8 cellular contexts compared by ENCODE assay signal in genomic region chr1:89821322-89822108, GRCh38. TPM values are rescaled to one million over a fixed set of nuclear protein-coding genes. Genes with fewer than 3 reads are reported as not detected.
DNase-seq lines count a peak whose midpoint lies in the region; ATAC-seq and TF ChIP-seq lines count a peak whose summit lies in the region.

No MANE protein-coding gene starts in this region.

- POLR2A ChIA-PET in AG04450 (lab: Yijun Ruan, JAX): interaction anchor here (0.6 to 1.5 kb wide), 3 partner anchors 9 to 89 kb away, joined by 3 to 5 read pairs (median 3); no protein-coding TSS in a partner anchor
- POLR2A ChIA-PET in activated CD4-positive, alpha-beta T cell treated with anti-CD3 and anti-CD28 coated beads, Interleukin-2, amount 10 ng/mL, durations not matched to agents 7 days and 5 days (lab: Charles Lee): no interaction called here

- no peak for TF ChIP-seq CTCF in AG04450 (IDR thresholded peaks at IDR 0.05; ENCODE audit: low read depth, low read length)
- TF ChIP-seq CTCF in mesothelial cell of epicardium (IDR thresholded peaks at IDR 0.05; ENCODE audit: unreplicated experiment): no peak

- ATAC-seq in GM18520 (IDR thresholded peaks at IDR 0.05; ENCODE audit: unreplicated experiment) (peak; percentile 38), HG03025 (IDR thresholded peaks at IDR 0.05; ENCODE audit: low FRiP score, unreplicated experiment) (peak; percentile 60)

- CTCF ChIA-PET in AG04450 (lab: Charles Lee): no interaction called here
- CTCF ChIA-PET in activated CD4-positive, alpha-beta T cell treated with anti-CD3 and anti-CD28 coated beads, Interleukin-2, amount 10 ng/mL, durations not matched to agents 7 days and 5 days (lab: Charles Lee): interaction anchor here (1.0 to 1.8 kb wide), 5 partner anchors 10 to 851 kb away, joined by 3 to 9 read pairs (median 3); no protein-coding TSS in a partner anchor

- H3K27me3 Mint-ChIP-seq in activated CD4-positive, alpha-beta T cell treated with anti-CD3 and anti-CD28 coated beads, Interleukin-2, amount 10 ng/mL, durations not matched to agents 7 days and 5 days: peaks cover 13% of the 10 kb centered on the region
- H3K27me3 Mint-ChIP-seq in mesothelial cell of epicardium (ENCODE audit: low read depth): peaks cover 8% of the 10 kb centered on the region

- H3K4me3 Mint-ChIP-seq in activated CD4-positive, alpha-beta T cell treated with anti-CD3 and anti-CD28 coated beads, Interleukin-2, amount 10 ng/mL, durations not matched to agents 7 days and 5 days: peak overlapping the region; percentile 78
- peak overlapping the region; percentile 84 for H3K4me3 Mint-ChIP-seq in mesothelial cell of epicardium

- peaks cover 32% of the 10 kb centered on the region for H3K4me1 Mint-ChIP-seq in activated CD4-positive, alpha-beta T cell treated with anti-CD3 and anti-CD28 coated beads, Interleukin-2, amount 10 ng/mL, durations not matched to agents 7 days and 5 days
- H3K4me1 Mint-ChIP-seq in mesothelial cell of epicardium: peaks cover 24% of the 10 kb centered on the region

- H3K27me3 ChIP-seq in AG04450 (ENCODE audit: control insufficient read depth, insufficient read depth, low read length): peaks cover 4% of the 10 kb centered on the region

- peak overlapping the region; percentile 75 for H3K4me3 ChIP-seq in AG04450 (ENCODE audit: low read depth, low read length)

- H3K9me3 Mint-ChIP-seq in activated CD4-positive, alpha-beta T cell treated with anti-CD3 and anti-CD28 coated beads, Interleukin-2, amount 10 ng/mL, durations not matched to agents 7 days and 5 days: no peaks in the 10 kb centered on the region
- H3K9me3 Mint-ChIP-seq in mesothelial cell of epicardium: no peaks in the 10 kb centered on the region

- no peak for DNase-seq in AG04450 (ENCODE audit: low read depth, low spot score)
- peak; percentile 80 for DNase-seq in NCI-H2227 (lab: John Stamatoyannopoulos, UW; ENCODE audit: unreplicated experiment)
- peak; percentile 61 for DNase-seq in activated CD4-positive, alpha-beta T cell treated with anti-CD3 and anti-CD28 coated beads, Interleukin-2, amount 10 ng/mL, durations not matched to agents 7 days and 5 days
- DNase-seq in ecto neural progenitor cell (ENCODE audit: low spot score): peak; percentile 79
- DNase-seq in mesothelial cell of epicardium (ENCODE audit: low spot score in 2 of 2, unreplicated experiment in 2 of 2): peak; percentile 25 to 63
- peak; percentile 49 for DNase-seq in stimulated activated CD8-positive, alpha-beta memory T cell treated with anti-CD3 and anti-CD28 coated beads, Interleukin-4, amount 100 ng/mL, for 24 hours (ENCODE audit: low read depth)

- H3K9me3 ChIP-seq in AG04450 (ENCODE audit: control insufficient read depth, insufficient read depth, low read length): no peaks in the 10 kb centered on the region; the same call in 1 of the 2 replicates

- H3K36me3 Mint-ChIP-seq in activated CD4-positive, alpha-beta T cell treated with anti-CD3 and anti-CD28 coated beads, Interleukin-2, amount 10 ng/mL, durations not matched to agents 7 days and 5 days (ENCODE audit: low read depth): peaks cover 3% of the 10 kb centered on the region
- H3K36me3 Mint-ChIP-seq in mesothelial cell of epicardium: peaks cover 4% of the 10 kb centered on the region

- H3K27ac ChIP-seq in AG04450 (ENCODE audit: low read depth, low read length): no peak overlapping the region

- peak overlapping the region; percentile 83 for H3K27ac Mint-ChIP-seq in activated CD4-positive, alpha-beta T cell treated with anti-CD3 and anti-CD28 coated beads, Interleukin-2, amount 10 ng/mL, durations not matched to agents 7 days and 5 days
- H3K27ac Mint-ChIP-seq in mesothelial cell of epicardium: peak overlapping the region; percentile 87

RNA-seq across cellular contexts. Expression of gene LRRC8D, which starts 0.7 kb away (rescaled TPM):
- 41.1 and 48.7 TPM in 2 replicates for polyA plus RNA-seq in AG04450 (2011; rRNA removed)
- polyA minus RNA-seq in AG04450 (2011; rRNA and poly(A)+ RNA removed): 49.3 and 51.0 TPM in 2 replicates
- total RNA-seq in activated CD4-positive, alpha-beta T cell treated with anti-CD3 and anti-CD28 coated beads, Interleukin-2, amount 10 ng/mL, durations not matched to agents 7 days and 5 days: 10 to 100 TPM; 31.8 to 41.0 TPM
- 18.1 to 22.6 TPM (median 21.5 TPM) in 3 replicates for total RNA-seq in mesothelial cell of epicardium
